ENCODE assay signal across 23 cellular contexts in genomic region chr14:99509871-99510555, GRCh38. TPM values are rescaled to one million over a fixed set of nuclear protein-coding genes. Genes with fewer than 3 reads are reported as not detected.
DNase-seq lines count a peak whose midpoint lies in the region; ATAC-seq and TF ChIP-seq lines count a peak whose summit lies in the region.
"Had no signal": no experiment of that assay in that cellular context is flagged by ENCODE, and none has a peak within 500 bp of the region (broad histone marks: within the 10 kb centered on the region; RNA-seq: fewer than 3 reads in every experiment).

No MANE protein-coding gene starts in this region.

- H4K8ac ChIP-seq in H9 (replicated peaks; ENCODE audit: insufficient read length, low read depth, low read length) = no peak overlapping the region

- H3K9ac ChIP-seq in H9 (ENCODE audit: extremely low read depth, insufficient read length, low read length) = no peak overlapping the region

- no peak overlapping the region for H3K4me3 Mint-ChIP-seq in activated naive CD4-positive, alpha-beta T cell treated with anti-CD3 and anti-CD28 coated beads, Interleukin-2, amount 10 ng/mL, durations not matched to agents 7 days and 5 days
- no peak overlapping the region for H3K4me3 Mint-ChIP-seq in H9
- no peak overlapping the region for H3K4me3 Mint-ChIP-seq in stimulated activated naive B cell treated with anti-CD40 and anti-IgM and Interleukin-4, amounts not matched to agents 10 μg/mL and 1 μg/mL and 100 μg/mL, for 72 hours
- H3K4me3 Mint-ChIP-seq: natural killer cell treated with Interleukin-12 subunit alpha and Interleukin-12 subunit beta and Interleukin-15 and Interleukin-18, amount 100 ng/mL, for 72 hours; stimulated activated naive CD8-positive, alpha-beta T cell treated with anti-CD3 and anti-CD28 coated beads, Interleukin-15, Interleukin-2, amounts not matched to agents 100 ng/mL and 50 ng/mL, for 24 hours; T-helper 1 cell treated with Interleukin-12 subunit alpha and Interleukin-12 subunit beta and Interleukin-4 antibody, amounts not matched to agents 30 μg/mL and 1 μg/mL, for 36 hours had no signal

- no peak overlapping the region for H2BK120ac ChIP-seq in H9 (ENCODE audit: low read depth, low read length, poor library complexity, severe bottlenecking)

- H3T11ph ChIP-seq in H9 (ENCODE audit: low read length) = no peak overlapping the region

- H3K9me3 Mint-ChIP-seq in activated naive CD4-positive, alpha-beta T cell treated with anti-CD3 and anti-CD28 coated beads, Interleukin-2, amount 10 ng/mL, durations not matched to agents 7 days and 5 days = no peaks in the 10 kb centered on the region
- no peaks in the 10 kb centered on the region for H3K9me3 Mint-ChIP-seq in H9
- H3K9me3 Mint-ChIP-seq in stimulated activated naive B cell treated with anti-CD40 and anti-IgM and Interleukin-4, amounts not matched to agents 10 μg/mL and 1 μg/mL and 100 μg/mL, for 72 hours = no peaks in the 10 kb centered on the region
- H3K9me3 Mint-ChIP-seq: natural killer cell treated with Interleukin-12 subunit alpha and Interleukin-12 subunit beta and Interleukin-15 and Interleukin-18, amount 100 ng/mL, for 72 hours; stimulated activated naive CD8-positive, alpha-beta T cell treated with anti-CD3 and anti-CD28 coated beads, Interleukin-15, Interleukin-2, amounts not matched to agents 100 ng/mL and 50 ng/mL, for 24 hours; T-helper 1 cell treated with Interleukin-12 subunit alpha and Interleukin-12 subunit beta and Interleukin-4 antibody, amounts not matched to agents 30 μg/mL and 1 μg/mL, for 36 hours had no signal

- no peak overlapping the region for H3K56ac ChIP-seq in H9 (ENCODE audit: insufficient read length, low read depth, low read length)

- H3K27ac Mint-ChIP-seq in activated naive CD4-positive, alpha-beta T cell treated with anti-CD3 and anti-CD28 coated beads, Interleukin-2, amount 10 ng/mL, durations not matched to agents 7 days and 5 days = no peak overlapping the region
- peak overlapping the region in 2 of 3 experiments; percentile 65 to 90; a peak in 3 of 7 replicates for H3K27ac Mint-ChIP-seq in H9
- H3K27ac Mint-ChIP-seq in stimulated activated naive B cell treated with anti-CD40 and anti-IgM and Interleukin-4, amounts not matched to agents 10 μg/mL and 1 μg/mL and 100 μg/mL, for 72 hours = peak overlapping the region; percentile 72
- H3K27ac Mint-ChIP-seq: natural killer cell treated with Interleukin-12 subunit alpha and Interleukin-12 subunit beta and Interleukin-15 and Interleukin-18, amount 100 ng/mL, for 72 hours; stimulated activated naive CD8-positive, alpha-beta T cell treated with anti-CD3 and anti-CD28 coated beads, Interleukin-15, Interleukin-2, amounts not matched to agents 100 ng/mL and 50 ng/mL, for 24 hours; T-helper 1 cell treated with Interleukin-12 subunit alpha and Interleukin-12 subunit beta and Interleukin-4 antibody, amounts not matched to agents 30 μg/mL and 1 μg/mL, for 36 hours had no signal

- H3K4ac ChIP-seq in H9 (ENCODE audit: low read depth, low read length) = no peak overlapping the region

- H3K23me2 ChIP-seq in H9 (ENCODE audit: insufficient read length, low read depth, low read length, poor library complexity, severe bottlenecking) = no peaks in the 10 kb centered on the region

- H4K5ac ChIP-seq in H9 (ENCODE audit: insufficient read length, low read depth, low read length) = no peak overlapping the region

- CTCF ChIA-PET in activated naive CD4-positive, alpha-beta T cell treated with anti-CD3 and anti-CD28 coated beads, Interleukin-2, amount 10 ng/mL, durations not matched to agents 7 days and 5 days (lab: Charles Lee) = no interaction called here

- H3K23ac ChIP-seq in H9 (ENCODE audit: insufficient read length, low read depth, low read length) = no peak overlapping the region

- no peak overlapping the region for H2BK20ac ChIP-seq in H9 (ENCODE audit: low read depth, low read length, poor library complexity, severe bottlenecking)

- H4K20me1 ChIP-seq in H9 (ENCODE audit: control insufficient read depth, insufficient read depth, insufficient read length) (peaks cover 2% of the 10 kb centered on the region), hepatocyte (ENCODE audit: insufficient read depth, poor library complexity, severe bottlenecking) (no peaks in the 10 kb centered on the region)

- no peaks in the 10 kb centered on the region for H3K36me3 ChIP-seq in hepatocyte (replicated peaks; ENCODE audit: insufficient read depth, low read depth)

- no peak overlapping the region for H2BK15ac ChIP-seq in H9 (ENCODE audit: low read depth, low read length)

- no peak overlapping the region for H4K91ac ChIP-seq in H9 (ENCODE audit: insufficient read length, low read depth, low read length)

- H3K27me3 ChIP-seq in H9 (ENCODE audit: insufficient read depth, low read length) (no peaks in the 10 kb centered on the region), hepatocyte (no peaks in the 10 kb centered on the region)
- H3K27me3 ChIP-seq: BLaER1 treated with 17β-estradiol and CSF1 and Interleukin-3, amounts not matched to agents 10 nM and 100 nM; transverse colon had no signal

- no peaks in the 10 kb centered on the region for H3K79me2 ChIP-seq in H9 (ENCODE audit: insufficient read depth, low read length)
- no peaks in the 10 kb centered on the region for H3K79me2 ChIP-seq in hepatocyte

- no peak overlapping the region for H3K27ac ChIP-seq in H9 (ENCODE audit: insufficient read length, low read depth, low read length)
- H3K27ac ChIP-seq in hepatocyte = no peak overlapping the region

- H3K79me1 ChIP-seq in H9 (ENCODE audit: insufficient read depth, low read depth, low read length, poor library complexity, severe bottlenecking) = no peaks in the 10 kb centered on the region

- no peak for ATAC-seq in stimulated activated naive B cell treated with anti-CD40 and anti-IgM and Interleukin-4, amounts not matched to agents 10 μg/mL and 1 μg/mL and 100 μg/mL, for 72 hours (replicated peaks)
- no peak for ATAC-seq in HG02588 (IDR thresholded peaks at IDR 0.05; ENCODE audit: unreplicated experiment)
- ATAC-seq: natural killer cell treated with Interleukin-12 subunit alpha and Interleukin-12 subunit beta and Interleukin-15 and Interleukin-18, amount 100 ng/mL, for 72 hours; PC-3 had no signal

- DNase-seq in activated naive CD4-positive, alpha-beta T cell treated with anti-CD3 and anti-CD28 coated beads, Interleukin-2, amount 10 ng/mL, durations not matched to agents 7 days and 5 days = peak; percentile 16
- no peak for DNase-seq in activated naive CD4-positive, alpha-beta T cell treated with anti-CD3 and anti-CD28 coated beads, Interleukin-2, amount 50 U/mL, for 16 hours
- DNase-seq in H9 (no peak), hepatocyte (ENCODE audit: low spot score) (peak; percentile 6), NCI-H226 (no peak), epidermal melanocyte (ENCODE audit: insufficient read length, low spot score) (no peak)
- DNase-seq in stimulated activated naive B cell treated with anti-CD40 and anti-IgM and Interleukin-4, amounts not matched to agents 10 μg/mL and 1 μg/mL and 100 μg/mL, for 72 hours = no peak
- DNase-seq: activated CD8-positive, alpha-beta memory T cell treated with anti-CD3 and anti-CD28 coated beads, Interleukin-2, amount 50 U/mL, for 4 hours; activated gamma-delta T cell treated with Interleukin-2 at 50 U/mL for 16 hours; amygdala; Calu3; caudate nucleus; dermis blood vessel endothelial cell; midbrain; NCI-H187; PC-3; transverse colon had no signal

- H3K4me1 ChIP-seq in H9 (ENCODE audit: insufficient read depth, low read length) = no peaks in the 10 kb centered on the region
- H3K4me1 ChIP-seq in hepatocyte (ENCODE audit: insufficient read depth) = no peaks in the 10 kb centered on the region

- H2BK12ac ChIP-seq in H9 (ENCODE audit: insufficient read length, low read depth, low read length) = no peak overlapping the region

- no peak overlapping the region for H2BK5ac ChIP-seq in H9 (ENCODE audit: insufficient read length, low read length)

- no peak overlapping the region for H2AK5ac ChIP-seq in H9 (ENCODE audit: insufficient read length, low read length)

- H3K9me2 ChIP-seq in hepatocyte (replicated peaks; ENCODE audit: insufficient read depth) = no peaks in the 10 kb centered on the region

- H3K27me3 Mint-ChIP-seq in activated naive CD4-positive, alpha-beta T cell treated with anti-CD3 and anti-CD28 coated beads, Interleukin-2, amount 10 ng/mL, durations not matched to agents 7 days and 5 days = no peaks in the 10 kb centered on the region
- no peaks in the 10 kb centered on the region for H3K27me3 Mint-ChIP-seq in H9 (ENCODE audit: low read depth)
- H3K27me3 Mint-ChIP-seq in stimulated activated naive B cell treated with anti-CD40 and anti-IgM and Interleukin-4, amounts not matched to agents 10 μg/mL and 1 μg/mL and 100 μg/mL, for 72 hours = no peaks in the 10 kb centered on the region
- H3K27me3 Mint-ChIP-seq: natural killer cell treated with Interleukin-12 subunit alpha and Interleukin-12 subunit beta and Interleukin-15 and Interleukin-18, amount 100 ng/mL, for 72 hours; stimulated activated naive CD8-positive, alpha-beta T cell treated with anti-CD3 and anti-CD28 coated beads, Interleukin-15, Interleukin-2, amounts not matched to agents 100 ng/mL and 50 ng/mL, for 24 hours had no signal

- no peak overlapping the region for H2AFZ ChIP-seq in H9 (ENCODE audit: low read length)
- H2AFZ ChIP-seq in hepatocyte = no peak overlapping the region

- no peak overlapping the region for H3K14ac ChIP-seq in H9 (ENCODE audit: insufficient read depth, low read length)

- no peak overlapping the region for H3K18ac ChIP-seq in H9 (ENCODE audit: insufficient read length, low read depth, low read length)

- TF ChIP-seq CTCF in H9 (conservative IDR thresholded peaks at IDR 0.05) (no peak), hepatocyte (IDR thresholded peaks at IDR 0.05; ENCODE audit: poor library complexity) (no peak)

- peaks cover 28% of the 10 kb centered on the region for H3K36me3 Mint-ChIP-seq in activated naive CD4-positive, alpha-beta T cell treated with anti-CD3 and anti-CD28 coated beads, Interleukin-2, amount 10 ng/mL, durations not matched to agents 7 days and 5 days
- H3K36me3 Mint-ChIP-seq in H9 (ENCODE audit: insufficient read depth in 1 of 3, low read depth in 3 of 3) = peaks cover 13 to 61% (median 49%) of the 10 kb centered on the region in 3 experiments; a peak in 6 of 7 replicates
- H3K36me3 Mint-ChIP-seq in stimulated activated naive B cell treated with anti-CD40 and anti-IgM and Interleukin-4, amounts not matched to agents 10 μg/mL and 1 μg/mL and 100 μg/mL, for 72 hours = peaks cover 37 to 46% of the 10 kb centered on the region in 2 donors

- H3K9me3 ChIP-seq in H9 (ENCODE audit: control insufficient read depth, low read depth, low read length) (no peaks in the 10 kb centered on the region), hepatocyte (ENCODE audit: low read depth) (no peaks in the 10 kb centered on the region)
- H3K9me3 ChIP-seq: BLaER1 treated with 17β-estradiol and CSF1 and Interleukin-3, amounts not matched to agents 10 nM and 100 nM; transverse colon had no signal

- H3K4me1 Mint-ChIP-seq in activated naive CD4-positive, alpha-beta T cell treated with anti-CD3 and anti-CD28 coated beads, Interleukin-2, amount 10 ng/mL, durations not matched to agents 7 days and 5 days = no peaks in the 10 kb centered on the region
- H3K4me1 Mint-ChIP-seq in H9 = peaks cover 4 to 12% of the 10 kb centered on the region in 2 experiments
- peaks cover 0 to 6% of the 10 kb centered on the region in 2 donors for H3K4me1 Mint-ChIP-seq in stimulated activated naive B cell treated with anti-CD40 and anti-IgM and Interleukin-4, amounts not matched to agents 10 μg/mL and 1 μg/mL and 100 μg/mL, for 72 hours

- H3K4me2 ChIP-seq in H9 (ENCODE audit: insufficient read depth, insufficient read length, low read length) (no peak overlapping the region), hepatocyte (no peak overlapping the region)

- no peak overlapping the region for H3K4me3 ChIP-seq in hepatocyte
- H3K4me3 ChIP-seq: BLaER1 treated with 17β-estradiol and CSF1 and Interleukin-3, amounts not matched to agents 10 nM and 100 nM; skin epidermis; transverse colon had no signal

- no CpG with 5 or more reads among the region's 27 CpGs for WGBS in H9 (ENCODE audit: extremely low coverage, insufficient read length, low lambda C conversion rate)
- WGBS in hepatocyte (ENCODE audit: low lambda C conversion rate, missing lambda C conversion rate) = 95% methylated on average over 6 of the region's 27 CpGs

RNA-seq across cellular contexts. Expression of gene CCNK, which starts 28.8 kb away (rescaled TPM):
- total RNA-seq in H9 (2021) = 76.9 and 80.1 TPM in 2 replicates
- 15.6 and 22.0 TPM in 2 replicates for total RNA-seq in hepatocyte
- polyA plus RNA-seq in hepatocyte = 10.1 and 11.1 TPM in 2 replicates

RNA-seq across cellular contexts. Expression of gene SETD3, which starts 29.4 kb away (rescaled TPM):
- 53.7 and 56.7 TPM in 2 replicates for total RNA-seq in H9 (2021)
- 60.2 and 67.3 TPM in 2 replicates for total RNA-seq in hepatocyte
- 43.6 and 47.0 TPM in 2 replicates for polyA plus RNA-seq in hepatocyte

Comparison
In these comparisons a context has a peak if more than half of its experiments do, and no peak if none do; other contexts are left out.
1. DNase-seq: peak in activated naive CD4-positive, alpha-beta T cell treated with anti-CD3 and anti-CD28 coated beads, Interleukin-2, amount 10 ng/mL, durations not matched to agents 7 days and 5 days (single experiment) and hepatocyte (single experiment); none in activated naive CD4-positive, alpha-beta T cell treated with anti-CD3 and anti-CD28 coated beads, Interleukin-2, amount 50 U/mL, for 16 hours (single experiment), H9 (single experiment), stimulated activated naive B cell treated with anti-CD40 and anti-IgM and Interleukin-4, amounts not matched to agents 10 μg/mL and 1 μg/mL and 100 μg/mL, for 72 hours (single experiment), NCI-H226 (single experiment) and epidermal melanocyte (single experiment).